In the genomic region with DNA sequence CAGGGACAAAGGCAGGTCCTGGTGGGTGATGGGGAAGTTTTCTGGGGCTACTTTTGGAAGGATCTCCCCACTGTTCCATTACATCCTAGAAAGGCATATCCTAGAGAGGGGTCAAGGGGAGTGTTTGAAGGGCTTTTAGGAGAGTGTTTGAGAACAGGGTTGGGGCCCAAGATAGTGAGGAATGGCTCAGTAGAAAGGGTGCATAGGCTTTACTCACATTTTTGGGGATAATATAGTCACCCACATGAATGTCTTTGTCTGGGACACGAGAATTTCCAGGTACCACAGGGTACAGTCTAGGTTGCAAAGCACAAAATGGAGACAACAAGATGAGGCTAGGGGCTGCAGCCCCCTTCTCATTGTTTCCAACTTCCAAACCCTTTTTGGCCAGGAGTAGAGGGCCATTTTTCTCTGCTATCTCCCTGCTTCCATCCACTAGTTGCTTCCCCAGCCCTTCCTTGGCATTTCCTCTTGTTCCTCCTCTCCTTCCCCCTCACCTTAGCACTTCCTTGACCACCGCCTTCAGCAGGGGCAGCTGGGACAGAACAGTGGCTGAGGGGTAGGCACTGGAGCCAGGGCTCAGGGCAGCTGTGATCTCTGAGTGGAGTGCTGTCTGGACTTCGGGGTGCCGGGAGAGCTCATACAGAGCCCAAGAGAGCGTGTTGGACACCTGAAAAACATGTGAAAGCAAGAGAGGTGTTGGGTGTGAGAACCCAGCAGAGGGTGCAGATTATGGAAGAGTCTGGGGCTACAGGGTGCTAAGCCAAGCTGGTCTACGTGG, we compare ENCODE assay signal across 15 cellular contexts. TPM values are rescaled to one million over a fixed set of nuclear protein-coding genes. Genes with fewer than 3 reads are reported as not detected.
DNase-seq lines count a peak whose midpoint lies in the region; ATAC-seq, FAIRE-seq and TF ChIP-seq lines count a peak whose summit lies in the region.
"Had no signal": no experiment of that assay in that cellular context is flagged by ENCODE, and none has a peak within 500 bp of the region (broad histone marks: within the 10 kb centered on the region; RNA-seq: fewer than 3 reads in every experiment).

No MANE protein-coding gene starts in this region.

- no peak for TF ChIP-seq CTCF in body of pancreas (IDR thresholded peaks at IDR 0.05)

- peak overlapping the region; percentile 70 for H3K4me3 ChIP-seq in CD8-positive, alpha-beta memory T cell (ENCODE audit: low read length)
- H3K4me3 ChIP-seq in body of pancreas: no peak overlapping the region
- peak overlapping the region; percentile 70 for H3K4me3 ChIP-seq in naive thymus-derived CD4-positive, alpha-beta T cell (ENCODE audit: low read length)
- H3K4me3 ChIP-seq: HAP-1 had no signal

- H3K27ac ChIP-seq in CD8-positive, alpha-beta memory T cell (ENCODE audit: low read depth, low read length): no peak overlapping the region
- H3K27ac ChIP-seq in body of pancreas: peak overlapping the region; percentile 44 to 82 (median 64)
- H3K27ac ChIP-seq in naive thymus-derived CD4-positive, alpha-beta T cell (ENCODE audit: low read depth, low read length): no peak overlapping the region
- H3K27ac ChIP-seq: left lung, ovary, stomach had no signal

- peaks cover 4 to 19% (median 6%) of the 10 kb centered on the region in 3 donors for H3K36me3 Mint-ChIP-seq in CD8-positive, alpha-beta memory T cell
- peaks cover 8% of the 10 kb centered on the region for H3K36me3 Mint-ChIP-seq in IgD-negative memory B cell
- peaks cover 4 to 13% (median 6%) of the 10 kb centered on the region in 5 donors for H3K36me3 Mint-ChIP-seq in naive thymus-derived CD4-positive, alpha-beta T cell

- H3K9me3 Mint-ChIP-seq in CD8-positive, alpha-beta memory T cell: peaks cover 0 to 6% (median 0%) of the 10 kb centered on the region in 5 donors
- no peaks in the 10 kb centered on the region for H3K9me3 Mint-ChIP-seq in IgD-negative memory B cell
- H3K9me3 Mint-ChIP-seq in naive thymus-derived CD4-positive, alpha-beta T cell: no peaks in the 10 kb centered on the region

- peak overlapping the region in 4 of 8 donors; percentile 18 to 77 (median 64) for H3K27ac Mint-ChIP-seq in CD8-positive, alpha-beta memory T cell
- H3K27ac Mint-ChIP-seq in IgD-negative memory B cell: peak overlapping the region in 2 of 3 donors; percentile 87 to 88
- H3K27ac Mint-ChIP-seq in naive thymus-derived CD4-positive, alpha-beta T cell: peak overlapping the region in 3 of 9 donors; percentile 62 to 72 (median 64)

- DNase-seq in CD8-positive, alpha-beta memory T cell: no peak
- DNase-seq in body of pancreas (no peak), SHP77 (lab: John Stamatoyannopoulos, UW) (no peak), RCC 7860 (ENCODE audit: low spot score) (no peak), GM19239 (ENCODE audit: insufficient read length, low spot score) (no peak)
- DNase-seq in naive thymus-derived CD4-positive, alpha-beta T cell: no peak
- DNase-seq: Karpas-422, NCI-H2171 treated with DMSO at 0.1 percent for 48 hours, ovary had no signal

- peak overlapping the region; percentile 83 to 90 (median 85) for H3K4me3 Mint-ChIP-seq in CD8-positive, alpha-beta memory T cell
- H3K4me3 Mint-ChIP-seq in IgD-negative memory B cell: peak overlapping the region; percentile 13 to 90 (median 78)
- H3K4me3 Mint-ChIP-seq in naive thymus-derived CD4-positive, alpha-beta T cell: peak overlapping the region; percentile 71 to 93 (median 88)

- WGBS in body of pancreas, 2 donors: 65 to 68% methylated on average over 6 of the region's 6 CpGs

- intact Hi-C loops in body of pancreas (cut with DNase I): no loop called here
- intact Hi-C loops in naive thymus-derived CD4-positive, alpha-beta T cell (cut with micrococcal nuclease): no loop called here

- peaks cover 24% of the 10 kb centered on the region for H3K4me1 ChIP-seq in CD8-positive, alpha-beta memory T cell (ENCODE audit: insufficient read depth, low read length)
- H3K4me1 ChIP-seq in body of pancreas: peaks cover 32% of the 10 kb centered on the region
- H3K4me1 ChIP-seq in naive thymus-derived CD4-positive, alpha-beta T cell (ENCODE audit: control insufficient read depth in 2 of 2, insufficient read depth in 2 of 2, low read length in 2 of 2): peaks cover 15 to 32% of the 10 kb centered on the region in 2 donors

- peaks cover 29 to 41% (median 31%) of the 10 kb centered on the region in 3 donors for H3K4me1 Mint-ChIP-seq in CD8-positive, alpha-beta memory T cell
- peaks cover 19 to 28% (median 23%) of the 10 kb centered on the region in 3 donors for H3K4me1 Mint-ChIP-seq in IgD-negative memory B cell
- peaks cover 24 to 48% (median 37%) of the 10 kb centered on the region in 7 donors for H3K4me1 Mint-ChIP-seq in naive thymus-derived CD4-positive, alpha-beta T cell

- POLR2A ChIA-PET in CD8-positive, alpha-beta memory T cell (lab: Charles Lee): no interaction called here
- POLR2A ChIA-PET in naive thymus-derived CD4-positive, alpha-beta T cell (lab: Charles Lee): interaction anchor here (0.7 to 2.3 kb wide), 5 partner anchors 12 to 46 kb away, joined by 3 to 7 read pairs (median 4); a partner anchor contains a TSS

- CTCF ChIA-PET in CD8-positive, alpha-beta memory T cell (lab: Charles Lee): interaction anchor here (0.8 to 4.8 kb wide), 9 partner anchors 8 to 140 kb away, joined by 3 to 37 read pairs (median 4); a partner anchor contains a TSS
- CTCF ChIA-PET in naive thymus-derived CD4-positive, alpha-beta T cell (lab: Charles Lee): interaction anchor here (0.6 to 1.4 kb wide), 7 partner anchors 8 to 181 kb away, joined by 3 to 5 read pairs (median 3); a partner anchor contains a TSS

- no peak for TF ChIP-seq POLR2A in body of pancreas (IDR thresholded peaks at IDR 0.05)

- peaks cover 30 to 33% of the 10 kb centered on the region in 2 donors for H3K27me3 Mint-ChIP-seq in CD8-positive, alpha-beta memory T cell
- H3K27me3 Mint-ChIP-seq in IgD-negative memory B cell: peaks cover 28% of the 10 kb centered on the region
- H3K27me3 Mint-ChIP-seq in naive thymus-derived CD4-positive, alpha-beta T cell: peaks cover 9 to 27% (median 17%) of the 10 kb centered on the region in 5 donors

- no peak for FAIRE-seq in RCC 7860 (lab: Jason Lieb, UNC)
- FAIRE-seq in GM19239 (lab: Jason Lieb, UNC): no peak
- FAIRE-seq: frontal cortex had no signal

- peaks cover 4% of the 10 kb centered on the region for H3K36me3 ChIP-seq in CD8-positive, alpha-beta memory T cell (ENCODE audit: insufficient read depth, low read length)
- H3K36me3 ChIP-seq in body of pancreas (replicated peaks in 1 of 2; ENCODE audit: insufficient read depth in 1 of 2, low read depth in 2 of 2): no peaks in the 10 kb centered on the region
- H3K36me3 ChIP-seq in naive thymus-derived CD4-positive, alpha-beta T cell (ENCODE audit: control insufficient read depth in 2 of 3, insufficient read depth in 3 of 3, low read length in 3 of 3): peaks cover 0 to 12% (median 0%) of the 10 kb centered on the region in 3 experiments
- H3K36me3 ChIP-seq: ovary had no signal

- ATAC-seq in body of pancreas (no peak), HG02798 (IDR thresholded peaks at IDR 0.05; ENCODE audit: poor library complexity, unreplicated experiment) (no peak)
- no peak for ATAC-seq in naive thymus-derived CD4-positive, alpha-beta T cell

- H3K9me3 ChIP-seq in CD8-positive, alpha-beta memory T cell (ENCODE audit: low read length): no peaks in the 10 kb centered on the region
- H3K9me3 ChIP-seq in body of pancreas: no peaks in the 10 kb centered on the region
- no peaks in the 10 kb centered on the region for H3K9me3 ChIP-seq in naive thymus-derived CD4-positive, alpha-beta T cell (ENCODE audit: control insufficient read depth in 2 of 3, low read length in 3 of 3)
- H3K9me3 ChIP-seq: HAP-1, left lung, ovary, stomach had no signal

- H3K27me3 ChIP-seq in CD8-positive, alpha-beta memory T cell (ENCODE audit: insufficient read depth, low read length, poor library complexity, severe bottlenecking): peaks cover 18% of the 10 kb centered on the region
- no peaks in the 10 kb centered on the region for H3K27me3 ChIP-seq in body of pancreas
- H3K27me3 ChIP-seq in naive thymus-derived CD4-positive, alpha-beta T cell (ENCODE audit: control insufficient read depth in 2 of 2, insufficient read depth in 2 of 2, low read length in 2 of 2): peaks cover 0 to 12% of the 10 kb centered on the region in 2 donors
- H3K27me3 ChIP-seq: ovary had no signal

RNA-seq across cellular contexts. Expression of a gene that starts 2.8 kb away (rescaled TPM):
- total RNA-seq in CD8-positive, alpha-beta memory T cell: 1 to 10 TPM; 7.2 to 7.4 TPM
- polyA plus RNA-seq in CD8-positive, alpha-beta memory T cell: 0.52 TPM
- 0.09 TPM for polyA plus RNA-seq in IgD-negative memory B cell
- 1 to 10 TPM; 2.6 to 3.6 TPM for total RNA-seq in body of pancreas
- total RNA-seq in naive thymus-derived CD4-positive, alpha-beta T cell: 1 to 10 TPM in 4 of 5 experiments, under 1 TPM in 1; 0.97 to 2.6 (median 1.7) TPM
- under 1 TPM in 1 of 2 donors, not detected in 1; 0.20 TPM for polyA plus RNA-seq in naive thymus-derived CD4-positive, alpha-beta T cell
- total RNA-seq: frontal cortex had no signal

RNA-seq across cellular contexts. Expression of a gene that starts 7.8 kb away (rescaled TPM):
- total RNA-seq in CD8-positive, alpha-beta memory T cell: 10 to 100 TPM; 69.8 to 74.2 TPM
- polyA plus RNA-seq in CD8-positive, alpha-beta memory T cell: 18.6 TPM
- 15.9 TPM for polyA plus RNA-seq in IgD-negative memory B cell
- 10 to 100 TPM; 16.1 to 23.1 TPM for total RNA-seq in body of pancreas
- 10 to 100 TPM; 11.8 to 30.9 (median 16.0) TPM for total RNA-seq in naive thymus-derived CD4-positive, alpha-beta T cell
- 10 to 100 TPM; 13.1 to 20.5 TPM for polyA plus RNA-seq in naive thymus-derived CD4-positive, alpha-beta T cell

RNA-seq across cellular contexts. Expression of a gene that starts 8.3 kb away (rescaled TPM):
- total RNA-seq in CD8-positive, alpha-beta memory T cell: 1 to 10 TPM; 3.5 to 3.9 TPM
- 3.3 TPM for polyA plus RNA-seq in CD8-positive, alpha-beta memory T cell
- 1.5 TPM for polyA plus RNA-seq in IgD-negative memory B cell
- total RNA-seq in body of pancreas: 10 to 100 TPM; 11.2 to 15.0 TPM
- 1 to 10 TPM; 1.4 to 5.0 (median 2.1) TPM for total RNA-seq in naive thymus-derived CD4-positive, alpha-beta T cell
- polyA plus RNA-seq in naive thymus-derived CD4-positive, alpha-beta T cell: 1 to 10 TPM; 3.0 to 3.2 TPM

RNA-seq across cellular contexts. Expression of a gene that starts 9.2 kb away (rescaled TPM):
- total RNA-seq in CD8-positive, alpha-beta memory T cell: 10 to 100 TPM; 26.3 to 27.2 TPM
- 5.7 TPM for polyA plus RNA-seq in CD8-positive, alpha-beta memory T cell
- polyA plus RNA-seq in IgD-negative memory B cell: 11.9 TPM
- total RNA-seq in body of pancreas: 1 to 10 TPM; 5.2 to 9.9 TPM
- 10 to 100 TPM; 27.8 to 61.7 (median 44.4) TPM for total RNA-seq in naive thymus-derived CD4-positive, alpha-beta T cell
- 1 to 10 TPM; 3.2 to 6.6 TPM for polyA plus RNA-seq in naive thymus-derived CD4-positive, alpha-beta T cell

RNA-seq across cellular contexts. Expression of a gene that starts 12.0 kb away (rescaled TPM):
- total RNA-seq in CD8-positive, alpha-beta memory T cell: 100 to 1,000 TPM; 268 to 304 TPM
- polyA plus RNA-seq in CD8-positive, alpha-beta memory T cell: 76.0 TPM
- polyA plus RNA-seq in IgD-negative memory B cell: 77.4 TPM
- 10 to 100 TPM; 27.0 to 81.2 TPM for total RNA-seq in body of pancreas
- total RNA-seq in naive thymus-derived CD4-positive, alpha-beta T cell: 100 to 1,000 TPM in 1 of 5 experiments, 10 to 100 TPM in 4; 23.8 to 108 (median 42.9) TPM
- 100 to 1,000 TPM in 1 of 2 donors, 10 to 100 TPM in 1; 77.6 to 105 TPM for polyA plus RNA-seq in naive thymus-derived CD4-positive, alpha-beta T cell

Comparison
In these comparisons a context has a peak if more than half of its experiments do, and no peak if none do; other contexts are left out.
1. H3K27ac ChIP-seq: peak in body of pancreas (4 of 4); none in CD8-positive, alpha-beta memory T cell (single experiment) and naive thymus-derived CD4-positive, alpha-beta T cell (single experiment).
2. H3K4me3 ChIP-seq: peak in CD8-positive, alpha-beta memory T cell (single experiment) and naive thymus-derived CD4-positive, alpha-beta T cell (single experiment); none in body of pancreas (0 of 2).
3. Peak in every context shown above with its lines, with median percentiles within 50 percentile points of each other: H3K4me3 Mint-ChIP-seq.